Comparison of ENCODE assay signal across 29 cellular contexts in the genomic region with DNA sequence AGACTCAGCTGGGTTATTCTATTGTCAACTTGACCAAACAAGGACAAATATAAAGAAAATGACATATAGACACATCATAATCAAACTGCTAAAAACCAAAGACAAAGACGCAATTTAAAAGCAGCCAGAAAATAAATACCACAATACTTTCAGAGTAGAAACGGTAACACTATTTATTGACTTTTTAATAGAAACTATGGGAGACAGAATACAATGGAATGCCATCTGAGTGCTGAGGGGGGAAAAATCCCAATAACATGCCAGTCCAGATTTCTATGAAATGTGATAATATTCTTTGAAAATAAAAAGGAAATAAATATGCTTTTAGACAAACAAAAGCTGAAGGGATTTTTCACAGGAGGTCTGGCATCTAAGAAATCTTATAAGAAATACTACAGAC. TPM values are rescaled to one million over a fixed set of nuclear protein-coding genes. Genes with fewer than 3 reads are reported as not detected.
"Had no signal": no experiment of that assay in that cellular context is flagged by ENCODE, and none has a peak within 500 bp of the region (broad histone marks: within the 10 kb centered on the region; RNA-seq: fewer than 3 reads in every experiment).

No MANE protein-coding gene starts in this region.

- H3K27ac Mint-ChIP-seq: dendritic cell treated with granulocyte-macrophage colony-stimulating factor and Interleukin-4, amounts not matched to agents 40 ng/mL and 50 ng/mL, for 4 days; effector memory CD8-positive, alpha-beta T cell; endodermal cell; naive thymus-derived CD4-positive, alpha-beta T cell had no signal

- H3K4me3 Mint-ChIP-seq: dendritic cell treated with granulocyte-macrophage colony-stimulating factor and Interleukin-4, amounts not matched to agents 40 ng/mL and 50 ng/mL, for 4 days; effector memory CD8-positive, alpha-beta T cell; endodermal cell; naive thymus-derived CD4-positive, alpha-beta T cell had no signal

- FAIRE-seq: endometrium, islet of Langerhans, keratinocyte had no signal

- H3K4me1 ChIP-seq: colonic mucosa, esophagus squamous epithelium, gastrocnemius medialis, heart right ventricle, left lung, lower lobe of right lung had no signal

- H3K4me3 ChIP-seq: colonic mucosa, esophagus squamous epithelium, gastrocnemius medialis, heart right ventricle, left lung, lower lobe of right lung had no signal

- H3K36me3 ChIP-seq: colonic mucosa, esophagus squamous epithelium, gastrocnemius medialis, heart right ventricle, left lung, lower lobe of right lung had no signal

- H3K27ac ChIP-seq: colonic mucosa, epithelial cell of prostate, esophagus squamous epithelium, gastrocnemius medialis, heart right ventricle, left lung, lower lobe of right lung had no signal

- H3K27me3 ChIP-seq: colonic mucosa, esophagus squamous epithelium, gastrocnemius medialis, heart right ventricle, left lung had no signal

- DNase-seq: colonic mucosa; cortex of kidney; effector CD8-positive, alpha-beta T cell; effector memory CD8-positive, alpha-beta T cell; endodermal cell; erythroblast; esophagus squamous epithelium; foreskin fibroblast; foreskin melanocyte; gastrocnemius medialis; glutamatergic neuron; head of caudate nucleus; heart right ventricle; hippocampal formation; left cardiac atrium; left lung; left ventricle myocardium superior; lower lobe of right lung; mesendoderm; midbrain; naive thymus-derived CD4-positive, alpha-beta T cell had no signal

- H3K27me3 Mint-ChIP-seq: dendritic cell treated with granulocyte-macrophage colony-stimulating factor and Interleukin-4, amounts not matched to agents 40 ng/mL and 50 ng/mL, for 4 days; naive thymus-derived CD4-positive, alpha-beta T cell had no signal

- H3K4me1 Mint-ChIP-seq: endodermal cell; naive thymus-derived CD4-positive, alpha-beta T cell had no signal

- ATAC-seq: effector memory CD8-positive, alpha-beta T cell; esophagus mucosa; gastrocnemius medialis; heart right ventricle; left cardiac atrium; left lung; left ventricle myocardium superior; lower lobe of right lung; naive thymus-derived CD4-positive, alpha-beta T cell had no signal

- H3K9me3 ChIP-seq: colonic mucosa, gastrocnemius medialis had no signal

RNA-seq across cellular contexts. Expression of gene C11orf65, which starts 30.7 kb away (rescaled TPM):
- total RNA-seq: dermis microvascular lymphatic vessel endothelial cell, glomerular endothelial cell had no signal
